ENCODE assay signal across 1 cellular context in genomic region chr1:23613191-23614126, GRCh38.
TF ChIP-seq lines count a peak whose summit lies in the region.

No MANE protein-coding gene starts in this region.

TF ChIP-seq in WTC11, 78 proteins besides CTCF, POLR2A, EP300 and RAD21 (continued from another document):
- TF ChIP-seq, protein P1, sequence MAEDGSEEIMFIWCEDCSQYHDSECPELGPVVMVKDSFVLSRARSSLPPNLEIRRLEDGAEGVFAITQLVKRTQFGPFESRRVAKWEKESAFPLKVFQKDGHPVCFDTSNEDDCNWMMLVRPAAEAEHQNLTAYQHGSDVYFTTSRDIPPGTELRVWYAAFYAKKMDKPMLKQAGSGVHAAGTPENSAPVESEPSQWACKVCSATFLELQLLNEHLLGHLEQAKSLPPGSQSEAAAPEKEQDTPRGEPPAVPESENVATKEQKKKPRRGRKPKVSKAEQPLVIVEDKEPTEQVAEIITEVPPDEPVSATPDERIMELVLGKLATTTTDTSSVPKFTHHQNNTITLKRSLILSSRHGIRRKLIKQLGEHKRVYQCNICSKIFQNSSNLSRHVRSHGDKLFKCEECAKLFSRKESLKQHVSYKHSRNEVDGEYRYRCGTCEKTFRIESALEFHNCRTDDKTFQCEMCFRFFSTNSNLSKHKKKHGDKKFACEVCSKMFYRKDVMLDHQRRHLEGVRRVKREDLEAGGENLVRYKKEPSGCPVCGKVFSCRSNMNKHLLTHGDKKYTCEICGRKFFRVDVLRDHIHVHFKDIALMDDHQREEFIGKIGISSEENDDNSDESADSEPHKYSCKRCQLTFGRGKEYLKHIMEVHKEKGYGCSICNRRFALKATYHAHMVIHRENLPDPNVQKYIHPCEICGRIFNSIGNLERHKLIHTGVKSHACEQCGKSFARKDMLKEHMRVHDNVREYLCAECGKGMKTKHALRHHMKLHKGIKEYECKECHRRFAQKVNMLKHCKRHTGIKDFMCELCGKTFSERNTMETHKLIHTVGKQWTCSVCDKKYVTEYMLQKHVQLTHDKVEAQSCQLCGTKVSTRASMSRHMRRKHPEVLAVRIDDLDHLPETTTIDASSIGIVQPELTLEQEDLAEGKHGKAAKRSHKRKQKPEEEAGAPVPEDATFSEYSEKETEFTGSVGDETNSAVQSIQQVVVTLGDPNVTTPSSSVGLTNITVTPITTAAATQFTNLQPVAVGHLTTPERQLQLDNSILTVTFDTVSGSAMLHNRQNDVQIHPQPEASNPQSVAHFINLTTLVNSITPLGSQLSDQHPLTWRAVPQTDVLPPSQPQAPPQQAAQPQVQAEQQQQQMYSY (CRISPR knock-in tag; IDR thresholded peaks at IDR 0.05): no peak
- TF ChIP-seq USF2 (CRISPR knock-in tag; IDR thresholded peaks at IDR 0.05) (no peak), NFYB (CRISPR knock-in tag; conservative IDR thresholded peaks at IDR 0.05; ENCODE audit: low read depth) (no peak), NR3C1 (CRISPR knock-in tag; conservative IDR thresholded peaks at IDR 0.05; ENCODE audit: low read depth) (no peak), RORB (CRISPR knock-in tag; IDR thresholded peaks at IDR 0.05) (no peak), ZNF138 (CRISPR knock-in tag; conservative IDR thresholded peaks at IDR 0.05) (no peak), ZNF219 (CRISPR knock-in tag; IDR thresholded peaks at IDR 0.05; ENCODE audit: borderline replicate concordance) (no peak), USF1 (CRISPR knock-in tag; IDR thresholded peaks at IDR 0.05) (no peak), ZNF396 (CRISPR knock-in tag; IDR thresholded peaks at IDR 0.05; ENCODE audit: borderline replicate concordance) (no peak)
- TF ChIP-seq, protein P2, sequence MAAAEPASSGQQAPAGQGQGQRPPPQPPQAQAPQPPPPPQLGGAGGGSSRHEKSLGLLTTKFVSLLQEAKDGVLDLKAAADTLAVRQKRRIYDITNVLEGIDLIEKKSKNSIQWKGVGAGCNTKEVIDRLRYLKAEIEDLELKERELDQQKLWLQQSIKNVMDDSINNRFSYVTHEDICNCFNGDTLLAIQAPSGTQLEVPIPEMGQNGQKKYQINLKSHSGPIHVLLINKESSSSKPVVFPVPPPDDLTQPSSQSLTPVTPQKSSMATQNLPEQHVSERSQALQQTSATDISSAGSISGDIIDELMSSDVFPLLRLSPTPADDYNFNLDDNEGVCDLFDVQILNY (CRISPR knock-in tag; IDR thresholded peaks at IDR 0.05): no peak
- TF ChIP-seq, protein P3, sequence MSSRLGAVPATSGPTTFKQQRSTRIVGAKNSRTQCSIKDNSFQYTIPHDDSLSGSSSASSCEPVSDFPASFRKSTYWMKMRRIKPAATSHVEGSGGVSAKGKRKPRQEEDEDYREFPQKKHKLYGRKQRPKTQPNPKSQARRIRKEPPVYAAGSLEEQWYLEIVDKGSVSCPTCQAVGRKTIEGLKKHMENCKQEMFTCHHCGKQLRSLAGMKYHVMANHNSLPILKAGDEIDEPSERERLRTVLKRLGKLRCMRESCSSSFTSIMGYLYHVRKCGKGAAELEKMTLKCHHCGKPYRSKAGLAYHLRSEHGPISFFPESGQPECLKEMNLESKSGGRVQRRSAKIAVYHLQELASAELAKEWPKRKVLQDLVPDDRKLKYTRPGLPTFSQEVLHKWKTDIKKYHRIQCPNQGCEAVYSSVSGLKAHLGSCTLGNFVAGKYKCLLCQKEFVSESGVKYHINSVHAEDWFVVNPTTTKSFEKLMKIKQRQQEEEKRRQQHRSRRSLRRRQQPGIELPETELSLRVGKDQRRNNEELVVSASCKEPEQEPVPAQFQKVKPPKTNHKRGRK (CRISPR knock-in tag; IDR thresholded peaks at IDR 0.05; ENCODE audit: borderline replicate concordance): no peak
- TF ChIP-seq, protein P4, sequence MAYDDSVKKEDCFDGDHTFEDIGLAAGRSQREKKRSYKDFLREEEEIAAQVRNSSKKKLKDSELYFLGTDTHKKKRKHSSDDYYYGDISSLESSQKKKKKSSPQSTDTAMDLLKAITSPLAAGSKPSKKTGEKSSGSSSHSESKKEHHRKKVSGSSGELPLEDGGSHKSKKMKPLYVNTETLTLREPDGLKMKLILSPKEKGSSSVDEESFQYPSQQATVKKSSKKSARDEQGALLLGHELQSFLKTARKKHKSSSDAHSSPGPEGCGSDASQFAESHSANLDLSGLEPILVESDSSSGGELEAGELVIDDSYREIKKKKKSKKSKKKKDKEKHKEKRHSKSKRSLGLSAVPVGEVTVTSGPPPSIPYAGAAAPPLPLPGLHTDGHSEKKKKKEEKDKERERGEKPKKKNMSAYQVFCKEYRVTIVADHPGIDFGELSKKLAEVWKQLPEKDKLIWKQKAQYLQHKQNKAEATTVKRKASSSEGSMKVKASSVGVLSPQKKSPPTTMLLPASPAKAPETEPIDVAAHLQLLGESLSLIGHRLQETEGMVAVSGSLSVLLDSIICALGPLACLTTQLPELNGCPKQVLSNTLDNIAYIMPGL (CRISPR knock-in tag; IDR thresholded peaks at IDR 0.05): no peak
